In the genomic region with DNA sequence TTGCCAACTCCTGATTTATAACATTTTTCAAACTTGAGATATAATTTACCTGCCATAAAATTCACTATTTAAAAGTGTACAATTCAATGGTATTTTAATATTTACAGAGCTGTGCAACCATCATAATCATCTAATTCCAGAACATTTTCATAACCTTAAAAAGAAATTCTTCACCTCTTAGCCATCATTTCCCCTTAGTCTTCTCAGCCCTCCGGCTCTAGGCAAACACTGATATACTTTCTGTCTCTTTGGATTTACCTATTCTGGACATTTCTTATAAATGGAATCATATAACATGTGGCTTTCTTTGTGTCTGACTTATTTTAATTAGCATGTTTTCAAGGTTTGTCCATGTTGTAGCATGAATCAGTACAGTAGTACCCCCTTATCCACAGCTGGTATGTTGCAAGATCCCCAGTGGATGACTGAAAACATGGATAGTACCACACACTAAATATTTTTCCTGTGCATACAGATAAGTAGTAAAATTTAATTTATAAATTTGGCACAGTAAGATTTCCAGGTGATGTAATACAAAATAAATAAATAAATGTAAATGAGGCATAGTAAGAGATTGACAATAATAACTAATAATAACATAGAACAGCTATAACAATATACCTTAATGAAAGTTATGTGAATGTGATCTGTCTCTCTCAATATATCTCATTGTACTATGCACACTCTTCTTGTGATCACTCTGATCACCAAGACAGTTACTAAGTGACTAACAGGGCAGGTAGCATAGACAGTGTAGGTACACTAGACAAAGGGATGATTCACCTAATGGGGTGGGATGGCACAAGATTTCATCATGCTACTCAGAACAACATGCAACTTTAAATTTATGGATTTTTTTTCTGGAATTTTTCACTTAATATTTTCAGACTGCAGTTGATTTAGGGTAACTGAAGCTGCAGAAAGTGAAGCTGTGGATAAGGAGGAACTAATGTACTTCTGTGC, we compare ENCODE assay signal across 15 cellular contexts.
DNase-seq lines count a peak whose midpoint lies in the region; TF ChIP-seq lines count a peak whose summit lies in the region.
"Had no signal": no experiment of that assay in that cellular context is flagged by ENCODE, and none has a peak within 500 bp of the region (broad histone marks: within the 10 kb centered on the region; RNA-seq: fewer than 3 reads in every experiment).

No MANE protein-coding gene starts in this region.

- peaks cover 16% of the 10 kb centered on the region for H3K36me3 Mint-ChIP-seq in endothelial cell (ENCODE audit: low read depth, unreplicated experiment)

- H3K4me1 Mint-ChIP-seq in endothelial cell (ENCODE audit: unreplicated experiment): no peaks in the 10 kb centered on the region
- H3K4me1 Mint-ChIP-seq: nephron progenitor cell had no signal

- DNase-seq in ELR (ENCODE audit: low read depth) (peak; percentile 23), M059J (ENCODE audit: low read depth) (peak; percentile 8), amniotic epithelial cell (ENCODE audit: low read depth) (peak; percentile 41), kidney tubule cell (ENCODE audit: low spot score) (peak; percentile 75), endothelial cell (ENCODE audit: low spot score) (no peak), hypothalamus (lab: John Stamatoyannopoulos, UW) (no peak)
- DNase-seq in stimulated activated CD4-positive, alpha-beta T cell treated with anti-CD3 and anti-CD28 coated beads, Interleukin-12 subunit alpha, Interleukin-12 subunit beta, amount 100 ng/mL, for 4 hours: no peak
- DNase-seq: anterior cingulate cortex; dermis blood vessel endothelial cell; GF-D8; MV-4-11; nephron progenitor cell; stimulated activated CD4-positive, alpha-beta T cell treated with anti-CD3 and anti-CD28 coated beads, Interleukin-4, amount 100 ng/mL, for 4 hours; upper lobe of left lung; WERI-Rb-1 had no signal

- no peaks in the 10 kb centered on the region for H3K9me3 Mint-ChIP-seq in endothelial cell (ENCODE audit: unreplicated experiment)
- H3K9me3 Mint-ChIP-seq: nephron progenitor cell had no signal

- no peak overlapping the region for H3K27ac Mint-ChIP-seq in endothelial cell (ENCODE audit: unreplicated experiment)
- H3K27ac Mint-ChIP-seq: nephron progenitor cell had no signal

- H3K27me3 Mint-ChIP-seq in endothelial cell (ENCODE audit: unreplicated experiment): no peaks in the 10 kb centered on the region

- no peak for TF ChIP-seq CTCF in endothelial cell (IDR thresholded peaks at IDR 0.05; ENCODE audit: unreplicated experiment)

- no peak overlapping the region for H3K4me3 Mint-ChIP-seq in endothelial cell (ENCODE audit: unreplicated experiment)
- H3K4me3 Mint-ChIP-seq: nephron progenitor cell had no signal

Comparison
In these comparisons a context has a peak if more than half of its experiments do, and no peak if none do; other contexts are left out.
1. DNase-seq: peak in ELR (single experiment), M059J (single experiment), amniotic epithelial cell (single experiment) and kidney tubule cell (single experiment); none in endothelial cell (single experiment), stimulated activated CD4-positive, alpha-beta T cell treated with anti-CD3 and anti-CD28 coated beads, Interleukin-12 subunit alpha, Interleukin-12 subunit beta, amount 100 ng/mL, for 4 hours (single experiment) and hypothalamus (0 of 51).